In genomic region chr15:65221708-65222107, GRCh38 we compare ENCODE assay signal across 26 cellular contexts. TPM values are rescaled to one million over a fixed set of nuclear protein-coding genes. Genes with fewer than 3 reads are reported as not detected.
"Had no signal": no experiment of that assay in that cellular context is flagged by ENCODE, and none has a peak within 500 bp of the region (broad histone marks: within the 10 kb centered on the region; RNA-seq: fewer than 3 reads in every experiment).

No MANE protein-coding gene starts in this region.

- H3K27ac Mint-ChIP-seq: mesothelial cell of epicardium; naive B cell; natural killer cell; nephron progenitor cell; progenitor cell of endocrine pancreas; stimulated activated naive B cell treated with anti-CD40 and anti-IgM and Interleukin-4, amounts not matched to agents 10 μg/mL and 1 μg/mL and 100 μg/mL, for 72 hours had no signal

- FAIRE-seq: keratinocyte had no signal

- H3K36me3 Mint-ChIP-seq: mesothelial cell of epicardium; naive B cell; natural killer cell; stimulated activated naive B cell treated with anti-CD40 and anti-IgM and Interleukin-4, amounts not matched to agents 10 μg/mL and 1 μg/mL and 100 μg/mL, for 72 hours had no signal

- H3K27me3 Mint-ChIP-seq: naive B cell, progenitor cell of endocrine pancreas had no signal

- ATAC-seq: left colon; natural killer cell; stimulated activated naive B cell treated with anti-CD40 and anti-IgM and Interleukin-4, amounts not matched to agents 10 μg/mL and 1 μg/mL and 100 μg/mL, for 72 hours; stimulated activated naive CD8-positive, alpha-beta T cell treated with anti-CD3 and anti-CD28 coated beads, Interleukin-15, Interleukin-2, amounts not matched to agents 100 U/mL and 50 U/mL, for 24 hours had no signal

- H3K36me3 ChIP-seq: left ventricle myocardium inferior, ovary, right atrium auricular region, right lobe of liver, stomach, thyroid gland, transverse colon, upper lobe of left lung, vagina had no signal

- H3K27ac ChIP-seq: left ventricle myocardium inferior, ovary, right atrium auricular region, right lobe of liver, stomach, testis, thyroid gland, transverse colon, upper lobe of left lung, vagina had no signal

- H3K27me3 ChIP-seq: ovary, right atrium auricular region, right lobe of liver, stomach, testis, thyroid gland, transverse colon, upper lobe of left lung, vagina had no signal

- H3K4me3 Mint-ChIP-seq: mesothelial cell of epicardium; naive B cell; natural killer cell; nephron progenitor cell; stimulated activated naive B cell treated with anti-CD40 and anti-IgM and Interleukin-4, amounts not matched to agents 10 μg/mL and 1 μg/mL and 100 μg/mL, for 72 hours had no signal

- DNase-seq: left colon; left ventricle myocardium inferior; mesendoderm; naive B cell; natural killer cell; nephron progenitor cell; ovary; right lobe of liver; stimulated activated CD4-positive, alpha-beta T cell treated with anti-CD3 and anti-CD28 coated beads, Interleukin-12 subunit alpha, Interleukin-12 subunit beta, amount 100 ng/mL, for 4 hours; stimulated activated CD4-positive, alpha-beta T cell treated with anti-CD3 and anti-CD28 coated beads, Interleukin-15, amount 100 ng/mL, for 24 hours; stimulated activated CD4-positive, alpha-beta T cell treated with anti-CD3 and anti-CD28 coated beads, Interleukin-2, amount 100 ng/mL, for 24 hours; stimulated activated CD4-positive, alpha-beta T cell treated with anti-CD3 and anti-CD28 coated beads, Interleukin-4, amount 100 ng/mL, for 1 hour; stimulated activated naive B cell treated with anti-CD40 and anti-IgM and Interleukin-4, amounts not matched to agents 10 μg/mL and 1 μg/mL and 100 μg/mL, for 72 hours; stimulated activated naive CD8-positive, alpha-beta T cell treated with anti-CD3 and anti-CD28 coated beads, Interleukin-15, Interleukin-2, amounts not matched to agents 100 U/mL and 50 U/mL, for 24 hours; stomach; testis; thyroid gland; transverse colon; upper lobe of left lung had no signal

- H3K4me3 ChIP-seq: left ventricle myocardium inferior, lung, ovary, right atrium auricular region, right lobe of liver, stomach, testis, thyroid gland, transverse colon, upper lobe of left lung, vagina had no signal

- H3K9me3 ChIP-seq: left ventricle myocardium inferior, ovary, right atrium auricular region, right lobe of liver, stomach, testis, thyroid gland, transverse colon, upper lobe of left lung, vagina had no signal

- H3K9me3 Mint-ChIP-seq: mesothelial cell of epicardium; naive B cell; natural killer cell; nephron progenitor cell; stimulated activated naive B cell treated with anti-CD40 and anti-IgM and Interleukin-4, amounts not matched to agents 10 μg/mL and 1 μg/mL and 100 μg/mL, for 72 hours had no signal

- H3K4me1 Mint-ChIP-seq: mesothelial cell of epicardium, naive B cell had no signal

- H3K4me1 ChIP-seq: left ventricle myocardium inferior, right atrium auricular region, right lobe of liver, stomach, testis, thyroid gland, transverse colon, upper lobe of left lung, vagina had no signal

RNA-seq across cellular contexts. Expression of gene CILP, which starts 10.4 kb away (rescaled TPM):
- total RNA-seq: pulmonary artery endothelial cell had no signal
- polyA plus RNA-seq: keratinocyte had no signal
